In the genomic region with DNA sequence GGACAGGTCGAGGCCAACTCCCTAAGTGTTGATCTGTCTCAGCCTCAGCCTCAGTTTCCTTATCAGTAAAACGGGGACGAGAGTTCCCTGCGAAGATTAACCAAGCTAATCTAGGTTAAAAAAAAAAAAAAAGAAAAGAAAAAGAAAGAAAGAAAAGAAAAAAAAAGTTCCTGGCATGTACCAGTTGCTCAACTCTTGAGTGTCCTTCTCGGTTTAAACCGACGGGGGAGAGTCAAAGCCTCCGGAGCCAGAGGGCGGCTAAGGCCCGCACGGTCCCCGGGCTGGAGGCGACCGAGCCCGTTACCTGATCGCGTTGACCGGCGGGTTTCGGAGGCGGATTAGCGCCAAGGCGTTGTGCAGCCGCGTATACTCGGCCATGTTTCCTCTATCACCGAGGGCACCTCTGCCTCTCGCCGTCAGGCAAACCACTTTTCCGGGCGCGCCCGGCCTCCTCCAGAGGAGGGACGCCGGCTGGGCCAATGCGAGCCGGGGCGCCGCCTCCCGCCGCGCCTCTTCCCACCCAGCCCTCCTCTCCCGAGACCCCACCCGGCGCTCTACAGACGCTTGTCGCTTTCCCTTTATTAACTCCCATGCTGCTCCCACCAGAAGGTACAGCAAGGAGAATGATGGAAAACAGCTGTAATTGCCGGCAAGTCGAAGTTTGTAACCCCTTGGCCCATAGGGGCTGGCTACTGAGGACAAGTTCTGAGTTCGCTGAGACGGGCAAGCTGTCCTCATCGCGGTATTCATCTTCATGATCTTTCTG, we compare ENCODE assay signal across 1 cellular context.
TF ChIP-seq lines count a peak whose summit lies in the region.

A gene (minus strand): TSS at position 405 of the 766 bp plus-strand sequence. CDS start 27 bp downstream, at position 378.

TF ChIP-seq in HepG2, 621 proteins besides CTCF, POLR2A, EP300 and RAD21 (continued from another document and continues in another):
- TF ChIP-seq, protein P1, sequence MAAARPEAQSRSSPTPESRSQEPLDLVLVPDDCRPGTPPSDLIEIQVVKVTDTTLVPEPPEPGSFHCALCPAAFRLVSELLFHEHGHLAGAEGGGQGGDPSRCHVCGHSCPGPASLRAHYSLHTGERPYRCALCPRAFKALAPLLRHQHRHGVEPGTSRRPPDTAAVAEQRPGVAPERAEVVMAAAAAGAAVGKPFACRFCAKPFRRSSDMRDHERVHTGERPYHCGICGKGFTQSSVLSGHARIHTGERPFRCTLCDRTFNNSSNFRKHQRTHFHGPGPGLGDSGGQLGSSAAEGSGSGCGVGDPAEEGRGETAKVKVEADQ (CRISPR knock-in tag; IDR thresholded peaks at IDR 0.05; ENCODE audit: borderline replicate concordance), result peak; percentile 35; the same call in 1 of the 2 replicates
- TF ChIP-seq HOXA7 (CRISPR knock-in tag; IDR thresholded peaks at IDR 0.05) (no peak), RORA (CRISPR knock-in tag; IDR thresholded peaks at IDR 0.05) (no peak), ZBTB42 (CRISPR knock-in tag; IDR thresholded peaks at IDR 0.05) (0 out of 2 replicates have a peak, but pooled peaks have one; percentile 31), ZNF430 (CRISPR knock-in tag; IDR thresholded peaks at IDR 0.05) (peak; percentile 67; the same call in 1 of the 2 replicates), GATAD2A (CRISPR knock-in tag; IDR thresholded peaks at IDR 0.05) (peak; percentile 44), ZNF256 (CRISPR knock-in tag; conservative IDR thresholded peaks at IDR 0.05) (no peak), RNF2 (conservative IDR thresholded peaks at IDR 0.05; ENCODE audit: low read depth) (no peak), ARNTL (CRISPR knock-in tag; IDR thresholded peaks at IDR 0.05) (no peak), ATF7-NPFF (CRISPR knock-in tag; IDR thresholded peaks at IDR 0.05; ENCODE audit: low read depth) (0 out of 2 replicates have a peak, but pooled peaks have one; percentile 54), ZNF143 (CRISPR knock-in tag; IDR thresholded peaks at IDR 0.05) (no peak), CC2D1A (CRISPR knock-in tag; IDR thresholded peaks at IDR 0.05) (no peak), ZNF264 (CRISPR knock-in tag; IDR thresholded peaks at IDR 0.05) (no peak), POLR2AphosphoS5 (IDR thresholded peaks at IDR 0.05; ENCODE audit: low read depth, low read length) (peak; percentile 96), ZNF17 (CRISPR knock-in tag; IDR thresholded peaks at IDR 0.05) (no peak), KLF6 (CRISPR knock-in tag; IDR thresholded peaks at IDR 0.05) (0 out of 2 replicates have a peak, but pooled peaks have one; percentile 20), MAZ (IDR thresholded peaks at IDR 0.05; ENCODE audit: borderline replicate concordance, low read depth, low read length) (peak; percentile 37; the same call in 1 of the 2 replicates), MAZ (CRISPR knock-in tag; IDR thresholded peaks at IDR 0.05; ENCODE audit: low read depth) (peak; percentile 65; the same call in 1 of the 2 replicates), ZNF552 (CRISPR knock-in tag; IDR thresholded peaks at IDR 0.05; ENCODE audit: borderline replicate concordance) (no peak), ZNF224 (CRISPR knock-in tag; IDR thresholded peaks at IDR 0.05) (0 out of 2 replicates have a peak, but pooled peaks have one; percentile 69), DR1 (CRISPR knock-in tag; IDR thresholded peaks at IDR 0.05) (peak; percentile 71; the same call in 1 of the 2 replicates), PHB2 (IDR thresholded peaks at IDR 0.05; ENCODE audit: partially characterized antibody) (no peak), TBP (CRISPR knock-in tag; IDR thresholded peaks at IDR 0.05) (no peak), ZKSCAN5 (CRISPR knock-in tag; IDR thresholded peaks at IDR 0.05) (no peak), MAFK (conservative IDR thresholded peaks at IDR 0.05 in 1 of 2, IDR thresholded peaks at IDR 0.05 in 1 of 2; ENCODE audit: low read length in 2 of 2) (no peak), GABPB1 (CRISPR knock-in tag; IDR thresholded peaks at IDR 0.05) (peak; percentile 75), SKI (IDR thresholded peaks at IDR 0.05; ENCODE audit: partially characterized antibody) (no peak), RBAK (CRISPR knock-in tag; IDR thresholded peaks at IDR 0.05) (no peak), ZNF367 (CRISPR knock-in tag; IDR thresholded peaks at IDR 0.05; ENCODE audit: borderline replicate concordance) (no peak), ZNF431 (CRISPR knock-in tag; IDR thresholded peaks at IDR 0.05; ENCODE audit: borderline replicate concordance, low read depth) (peak; percentile 87; the same call in 1 of the 2 replicates), CBX1 (IDR thresholded peaks at IDR 0.05; ENCODE audit: low read depth) (peak; percentile 65)
- TF ChIP-seq, protein P2, sequence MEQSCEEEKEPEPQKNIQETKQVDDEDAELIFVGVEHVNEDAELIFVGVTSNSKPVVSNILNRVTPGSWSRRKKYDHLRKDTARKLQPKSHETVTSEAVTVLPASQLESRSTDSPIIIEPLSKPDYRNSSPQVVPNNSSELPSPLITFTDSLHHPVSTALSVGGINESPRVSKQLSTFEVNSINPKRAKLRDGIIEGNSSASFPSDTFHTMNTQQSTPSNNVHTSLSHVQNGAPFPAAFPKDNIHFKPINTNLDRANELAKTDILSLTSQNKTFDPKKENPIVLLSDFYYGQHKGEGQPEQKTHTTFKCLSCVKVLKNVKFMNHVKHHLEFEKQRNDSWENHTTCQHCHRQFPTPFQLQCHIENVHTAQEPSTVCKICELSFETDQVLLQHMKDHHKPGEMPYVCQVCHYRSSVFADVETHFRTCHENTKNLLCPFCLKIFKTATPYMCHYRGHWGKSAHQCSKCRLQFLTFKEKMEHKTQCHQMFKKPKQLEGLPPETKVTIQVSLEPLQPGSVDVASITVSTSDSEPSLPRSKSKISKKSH (CRISPR knock-in tag; IDR thresholded peaks at IDR 0.05; ENCODE audit: borderline replicate concordance), result peak; percentile 68; the same call in 1 of the 2 replicates
- TF ChIP-seq, protein P3, sequence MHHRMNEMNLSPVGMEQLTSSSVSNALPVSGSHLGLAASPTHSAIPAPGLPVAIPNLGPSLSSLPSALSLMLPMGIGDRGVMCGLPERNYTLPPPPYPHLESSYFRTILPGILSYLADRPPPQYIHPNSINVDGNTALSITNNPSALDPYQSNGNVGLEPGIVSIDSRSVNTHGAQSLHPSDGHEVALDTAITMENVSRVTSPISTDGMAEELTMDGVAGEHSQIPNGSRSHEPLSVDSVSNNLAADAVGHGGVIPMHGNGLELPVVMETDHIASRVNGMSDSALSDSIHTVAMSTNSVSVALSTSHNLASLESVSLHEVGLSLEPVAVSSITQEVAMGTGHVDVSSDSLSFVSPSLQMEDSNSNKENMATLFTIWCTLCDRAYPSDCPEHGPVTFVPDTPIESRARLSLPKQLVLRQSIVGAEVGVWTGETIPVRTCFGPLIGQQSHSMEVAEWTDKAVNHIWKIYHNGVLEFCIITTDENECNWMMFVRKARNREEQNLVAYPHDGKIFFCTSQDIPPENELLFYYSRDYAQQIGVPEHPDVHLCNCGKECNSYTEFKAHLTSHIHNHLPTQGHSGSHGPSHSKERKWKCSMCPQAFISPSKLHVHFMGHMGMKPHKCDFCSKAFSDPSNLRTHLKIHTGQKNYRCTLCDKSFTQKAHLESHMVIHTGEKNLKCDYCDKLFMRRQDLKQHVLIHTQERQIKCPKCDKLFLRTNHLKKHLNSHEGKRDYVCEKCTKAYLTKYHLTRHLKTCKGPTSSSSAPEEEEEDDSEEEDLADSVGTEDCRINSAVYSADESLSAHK (CRISPR knock-in tag; IDR thresholded peaks at IDR 0.05; ENCODE audit: borderline replicate concordance), result no peak
- TF ChIP-seq, protein P4, sequence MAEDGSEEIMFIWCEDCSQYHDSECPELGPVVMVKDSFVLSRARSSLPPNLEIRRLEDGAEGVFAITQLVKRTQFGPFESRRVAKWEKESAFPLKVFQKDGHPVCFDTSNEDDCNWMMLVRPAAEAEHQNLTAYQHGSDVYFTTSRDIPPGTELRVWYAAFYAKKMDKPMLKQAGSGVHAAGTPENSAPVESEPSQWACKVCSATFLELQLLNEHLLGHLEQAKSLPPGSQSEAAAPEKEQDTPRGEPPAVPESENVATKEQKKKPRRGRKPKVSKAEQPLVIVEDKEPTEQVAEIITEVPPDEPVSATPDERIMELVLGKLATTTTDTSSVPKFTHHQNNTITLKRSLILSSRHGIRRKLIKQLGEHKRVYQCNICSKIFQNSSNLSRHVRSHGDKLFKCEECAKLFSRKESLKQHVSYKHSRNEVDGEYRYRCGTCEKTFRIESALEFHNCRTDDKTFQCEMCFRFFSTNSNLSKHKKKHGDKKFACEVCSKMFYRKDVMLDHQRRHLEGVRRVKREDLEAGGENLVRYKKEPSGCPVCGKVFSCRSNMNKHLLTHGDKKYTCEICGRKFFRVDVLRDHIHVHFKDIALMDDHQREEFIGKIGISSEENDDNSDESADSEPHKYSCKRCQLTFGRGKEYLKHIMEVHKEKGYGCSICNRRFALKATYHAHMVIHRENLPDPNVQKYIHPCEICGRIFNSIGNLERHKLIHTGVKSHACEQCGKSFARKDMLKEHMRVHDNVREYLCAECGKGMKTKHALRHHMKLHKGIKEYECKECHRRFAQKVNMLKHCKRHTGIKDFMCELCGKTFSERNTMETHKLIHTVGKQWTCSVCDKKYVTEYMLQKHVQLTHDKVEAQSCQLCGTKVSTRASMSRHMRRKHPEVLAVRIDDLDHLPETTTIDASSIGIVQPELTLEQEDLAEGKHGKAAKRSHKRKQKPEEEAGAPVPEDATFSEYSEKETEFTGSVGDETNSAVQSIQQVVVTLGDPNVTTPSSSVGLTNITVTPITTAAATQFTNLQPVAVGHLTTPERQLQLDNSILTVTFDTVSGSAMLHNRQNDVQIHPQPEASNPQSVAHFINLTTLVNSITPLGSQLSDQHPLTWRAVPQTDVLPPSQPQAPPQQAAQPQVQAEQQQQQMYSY (CRISPR knock-in tag; IDR thresholded peaks at IDR 0.05), result no peak
- TF ChIP-seq, protein P5, sequence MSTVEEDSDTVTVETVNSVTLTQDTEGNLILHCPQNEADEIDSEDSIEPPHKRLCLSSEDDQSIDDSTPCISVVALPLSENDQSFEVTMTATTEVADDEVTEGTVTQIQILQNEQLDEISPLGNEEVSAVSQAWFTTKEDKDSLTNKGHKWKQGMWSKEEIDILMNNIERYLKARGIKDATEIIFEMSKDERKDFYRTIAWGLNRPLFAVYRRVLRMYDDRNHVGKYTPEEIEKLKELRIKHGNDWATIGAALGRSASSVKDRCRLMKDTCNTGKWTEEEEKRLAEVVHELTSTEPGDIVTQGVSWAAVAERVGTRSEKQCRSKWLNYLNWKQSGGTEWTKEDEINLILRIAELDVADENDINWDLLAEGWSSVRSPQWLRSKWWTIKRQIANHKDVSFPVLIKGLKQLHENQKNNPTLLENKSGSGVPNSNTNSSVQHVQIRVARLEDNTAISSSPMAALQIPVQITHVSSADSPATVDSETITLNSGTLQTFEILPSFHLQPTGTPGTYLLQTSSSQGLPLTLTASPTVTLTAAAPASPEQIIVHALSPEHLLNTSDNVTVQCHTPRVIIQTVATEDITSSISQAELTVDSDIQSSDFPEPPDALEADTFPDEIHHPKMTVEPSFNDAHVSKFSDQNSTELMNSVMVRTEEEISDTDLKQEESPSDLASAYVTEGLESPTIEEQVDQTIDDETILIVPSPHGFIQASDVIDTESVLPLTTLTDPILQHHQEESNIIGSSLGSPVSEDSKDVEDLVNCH (CRISPR knock-in tag; IDR thresholded peaks at IDR 0.05), result no peak
- TF ChIP-seq, protein P6, sequence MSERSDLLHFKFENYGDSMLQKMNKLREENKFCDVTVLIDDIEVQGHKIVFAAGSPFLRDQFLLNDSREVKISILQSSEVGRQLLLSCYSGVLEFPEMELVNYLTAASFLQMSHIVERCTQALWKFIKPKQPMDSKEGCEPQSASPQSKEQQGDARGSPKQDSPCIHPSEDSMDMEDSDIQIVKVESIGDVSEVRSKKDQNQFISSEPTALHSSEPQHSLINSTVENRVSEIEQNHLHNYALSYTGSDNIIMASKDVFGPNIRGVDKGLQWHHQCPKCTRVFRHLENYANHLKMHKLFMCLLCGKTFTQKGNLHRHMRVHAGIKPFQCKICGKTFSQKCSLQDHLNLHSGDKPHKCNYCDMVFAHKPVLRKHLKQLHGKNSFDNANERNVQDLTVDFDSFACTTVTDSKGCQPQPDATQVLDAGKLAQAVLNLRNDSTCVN (CRISPR knock-in tag; IDR thresholded peaks at IDR 0.05; ENCODE audit: borderline replicate concordance), result no peak
- TF ChIP-seq, protein P7, sequence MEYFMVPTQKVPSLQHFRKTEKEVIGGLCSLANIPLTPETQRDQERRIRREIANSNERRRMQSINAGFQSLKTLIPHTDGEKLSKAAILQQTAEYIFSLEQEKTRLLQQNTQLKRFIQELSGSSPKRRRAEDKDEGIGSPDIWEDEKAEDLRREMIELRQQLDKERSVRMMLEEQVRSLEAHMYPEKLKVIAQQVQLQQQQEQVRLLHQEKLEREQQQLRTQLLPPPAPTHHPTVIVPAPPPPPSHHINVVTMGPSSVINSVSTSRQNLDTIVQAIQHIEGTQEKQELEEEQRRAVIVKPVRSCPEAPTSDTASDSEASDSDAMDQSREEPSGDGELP (IDR thresholded peaks at IDR 0.05; ENCODE audit: borderline replicate concordance, low read depth), result peak; percentile 26; the same call in 1 of the 2 replicates
- TF ChIP-seq, protein P8, sequence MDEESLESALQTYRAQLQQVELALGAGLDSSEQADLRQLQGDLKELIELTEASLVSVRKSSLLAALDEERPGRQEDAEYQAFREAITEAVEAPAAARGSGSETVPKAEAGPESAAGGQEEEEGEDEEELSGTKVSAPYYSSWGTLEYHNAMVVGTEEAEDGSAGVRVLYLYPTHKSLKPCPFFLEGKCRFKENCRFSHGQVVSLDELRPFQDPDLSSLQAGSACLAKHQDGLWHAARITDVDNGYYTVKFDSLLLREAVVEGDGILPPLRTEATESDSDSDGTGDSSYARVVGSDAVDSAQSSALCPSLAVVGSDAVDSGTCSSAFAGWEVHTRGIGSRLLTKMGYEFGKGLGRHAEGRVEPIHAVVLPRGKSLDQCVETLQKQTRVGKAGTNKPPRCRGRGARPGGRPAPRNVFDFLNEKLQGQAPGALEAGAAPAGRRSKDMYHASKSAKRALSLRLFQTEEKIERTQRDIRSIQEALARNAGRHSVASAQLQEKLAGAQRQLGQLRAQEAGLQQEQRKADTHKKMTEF (CRISPR knock-in tag; IDR thresholded peaks at IDR 0.05), result peak; percentile 80; the same call in 1 of the 2 replicates
